24 cellular contexts compared by ENCODE assay signal in genomic region chr2:60432202-60432601, GRCh38.
"Had no signal": no experiment of that assay in that cellular context is flagged by ENCODE, and none has a peak within 500 bp of the region (broad histone marks: within the 10 kb centered on the region; RNA-seq: fewer than 3 reads in every experiment).

No MANE protein-coding gene starts in this region.

- H3K9me3 Mint-ChIP-seq: activated naive CD4-positive, alpha-beta T cell treated with anti-CD3 and anti-CD28 coated beads, Interleukin-2, amount 50 U/mL, for 24 hours; WTC11 had no signal

- H3K9me3 ChIP-seq: body of pancreas had no signal

- H3K4me1 Mint-ChIP-seq: activated naive CD4-positive, alpha-beta T cell treated with anti-CD3 and anti-CD28 coated beads, Interleukin-2, amount 50 U/mL, for 24 hours had no signal

- H3K36me3 Mint-ChIP-seq: activated naive CD4-positive, alpha-beta T cell treated with anti-CD3 and anti-CD28 coated beads, Interleukin-2, amount 50 U/mL, for 24 hours; WTC11 had no signal

- H3K4me2 ChIP-seq: PC-9 had no signal

- H2AFZ ChIP-seq: PC-9 had no signal

- H3K4me3 ChIP-seq: body of pancreas, K562, PC-9 had no signal

- H3K4me1 ChIP-seq: body of pancreas had no signal

- H3K4me3 Mint-ChIP-seq: activated CD8-positive, alpha-beta T cell treated with anti-CD3 and anti-CD28 coated beads, Interleukin-2, amount 10 ng/mL, durations not matched to agents 7 days and 5 days; activated naive CD4-positive, alpha-beta T cell treated with anti-CD3 and anti-CD28 coated beads, Interleukin-2, amount 50 U/mL, for 24 hours; T-helper 17 cell; WTC11 had no signal

- FAIRE-seq: K562 had no signal

- DNase-seq: activated CD4-positive, alpha-beta T cell treated with anti-CD3 and anti-CD28 coated beads for 48 hours; activated CD4-positive, alpha-beta T cell treated with anti-CD3 and anti-CD28 coated beads, Interleukin-2, amount 50 U/mL, for 4 hours; activated CD4-positive, CD25-positive, alpha-beta regulatory T cell treated with anti-CD3 and anti-CD28 coated beads, Interleukin-2, amount 50 U/mL, for 72 hours; activated CD8-positive, alpha-beta memory T cell treated with anti-CD3 and anti-CD28 coated beads, Interleukin-2, amount 50 U/mL, for 48 hours; activated CD8-positive, alpha-beta T cell treated with anti-CD3 and anti-CD28 coated beads, Interleukin-2, amount 10 ng/mL, durations not matched to agents 7 days and 5 days; activated effector memory CD4-positive, alpha-beta T cell treated with Interleukin-2 at 50 U/mL for 16 hours; activated naive CD4-positive, alpha-beta T cell; activated T-cell treated with anti-CD3 and anti-CD28 coated beads, Interleukin-2, amount 50 U/mL, for 1 hour; aorta; body of pancreas; Karpas-422; NCI-H1105 treated with DMSO at 0.1 percent for 48 hours; NCI-H1436 treated with DMSO at 0.1 percent for 48 hours; NCI-H187; NCI-H2081; NCI-H446; NCI-H524; PC-9; SIG-M5; T-helper 17 cell; T-helper 9 cell had no signal

- ATAC-seq: activated CD8-positive, alpha-beta T cell treated with anti-CD3 and anti-CD28 coated beads, Interleukin-2, amount 10 ng/mL, durations not matched to agents 7 days and 5 days; body of pancreas; K562; T-helper 17 cell had no signal

- H3K27ac Mint-ChIP-seq: activated CD8-positive, alpha-beta T cell treated with anti-CD3 and anti-CD28 coated beads, Interleukin-2, amount 10 ng/mL, durations not matched to agents 7 days and 5 days; activated naive CD4-positive, alpha-beta T cell treated with anti-CD3 and anti-CD28 coated beads, Interleukin-2, amount 50 U/mL, for 24 hours; T-helper 17 cell; WTC11 had no signal

- H3K27ac ChIP-seq: body of pancreas, PC-9 had no signal

- H3K27me3 ChIP-seq: body of pancreas had no signal
